Comparison of ENCODE assay signal across 11 cellular contexts in genomic region chr3:59502806-59503205, GRCh38.
DNase-seq lines count a peak whose midpoint lies in the region; ATAC-seq, FAIRE-seq and TF ChIP-seq lines count a peak whose summit lies in the region.
"Had no signal": no experiment of that assay in that cellular context is flagged by ENCODE, and none has a peak within 500 bp of the region (broad histone marks: within the 10 kb centered on the region; RNA-seq: fewer than 3 reads in every experiment).

No MANE protein-coding gene starts in this region.

- TF ChIP-seq POLR2A in GM18505 (IDR thresholded peaks at IDR 0.05; ENCODE audit: borderline replicate concordance, extremely low read depth, insufficient read depth, insufficient read length) = no peak

- WGBS in aorta, 2 donors = 57% methylated on average over 4 of the region's 4 CpGs
- WGBS in pancreas, 2 donors = 84 to 87% methylated on average over 4 of the region's 4 CpGs

- no peaks in the 10 kb centered on the region for H3K36me3 ChIP-seq in aorta (ENCODE audit: control insufficient read depth in 1 of 2, insufficient read depth in 2 of 2, low read length in 1 of 2)
- no peaks in the 10 kb centered on the region for H3K36me3 ChIP-seq in pancreas
- H3K36me3 ChIP-seq: thoracic aorta had no signal

- H3K27ac ChIP-seq in aorta (ENCODE audit: low read depth in 1 of 2, low read length in 2 of 2) (no peak overlapping the region), pancreas (no peak overlapping the region)
- H3K27ac ChIP-seq: HL-60, thoracic aorta had no signal

- H3K27me3 ChIP-seq in aorta (ENCODE audit: control insufficient read depth in 1 of 2, insufficient read depth in 2 of 2, low read length in 1 of 2) (peaks cover 0 to 3% of the 10 kb centered on the region in 2 donors), pancreas (no peaks in the 10 kb centered on the region)

- H3K4me3 ChIP-seq in aorta (ENCODE audit: low read length in 2 of 2) (no peak overlapping the region), pancreas (no peak overlapping the region)
- H3K4me3 ChIP-seq: thoracic aorta had no signal

- no peaks in the 10 kb centered on the region for H3K4me1 ChIP-seq in aorta (ENCODE audit: control insufficient read depth in 1 of 2, insufficient read depth in 2 of 2, low read length in 2 of 2)
- H3K4me1 ChIP-seq in pancreas = no peaks in the 10 kb centered on the region

- intact Hi-C loops in aorta (cut with DNase I) = no loop called here
- intact Hi-C loops in pancreas (cut with DNase I) = no loop called here

- no peak for TF ChIP-seq CTCF in pancreas (IDR thresholded peaks at IDR 0.05)

- ATAC-seq in SK-N-SH treated with all-trans-retinoic acid at 6 μM for 48 hours (0 out of 3 replicates have a peak, but pooled peaks have one; percentile 45), GM18505 (IDR thresholded peaks at IDR 0.05; ENCODE audit: unreplicated experiment) (no peak), aorta (ENCODE audit: low FRiP score) (no peak), pancreas (no peak)

- no peaks in the 10 kb centered on the region for H3K9me3 ChIP-seq in aorta (ENCODE audit: control insufficient read depth, low read length)
- H3K9me3 ChIP-seq in pancreas = no peaks in the 10 kb centered on the region
- H3K9me3 ChIP-seq: thoracic aorta had no signal

- FAIRE-seq in endometrium (lab: Jason Lieb, UNC) (peak; percentile 79), pancreas (lab: Jason Lieb, UNC) (no peak)

- DNase-seq in H4 (ENCODE audit: low spot score) = peak; percentile 25
- DNase-seq in stimulated activated CD4-positive, alpha-beta T cell treated with anti-CD3 and anti-CD28 coated beads, Interleukin-2, amount 100 ng/mL, for 4 hours (ENCODE audit: low read depth) = peak; percentile 49
- no peak for DNase-seq in aorta
- no peak for DNase-seq in NCI-H187 (lab: John Stamatoyannopoulos, UW)
- no peak for DNase-seq in pancreas
- DNase-seq: NCI-H524 treated with DMSO at 0.1 percent for 48 hours had no signal

TF ChIP-seq in SK-N-SH treated with all-trans-retinoic acid at 6 μM for 48 hours, 23 proteins besides CTCF, POLR2A, EP300 and RAD21:
- TF ChIP-seq PPARA (CRISPR knock-in tag; IDR thresholded peaks at IDR 0.05; ENCODE audit: borderline replicate concordance) (no peak), ZFP3 (CRISPR knock-in tag; IDR thresholded peaks at IDR 0.05) (no peak), RARB (CRISPR knock-in tag; IDR thresholded peaks at IDR 0.05) (no peak), ZC3H10 (CRISPR knock-in tag; IDR thresholded peaks at IDR 0.05) (no peak), SNAI2 (CRISPR knock-in tag; IDR thresholded peaks at IDR 0.05) (no peak), CSRNP3 (CRISPR knock-in tag; IDR thresholded peaks at IDR 0.05) (no peak)
TF ChIP-seq in SK-N-SH treated with all-trans-retinoic acid at 6 μM for 48 hours: peak in this region for 0.

Comparison
In these comparisons a context has a peak if more than half of its experiments do, and no peak if none do; other contexts are left out.
1. DNase-seq: peak in H4 (single experiment) and stimulated activated CD4-positive, alpha-beta T cell treated with anti-CD3 and anti-CD28 coated beads, Interleukin-2, amount 100 ng/mL, for 4 hours (single experiment); none in aorta (0 of 2), NCI-H187 (0 of 2) and pancreas (0 of 6).